ENCODE assay signal across 18 cellular contexts in the genomic region with DNA sequence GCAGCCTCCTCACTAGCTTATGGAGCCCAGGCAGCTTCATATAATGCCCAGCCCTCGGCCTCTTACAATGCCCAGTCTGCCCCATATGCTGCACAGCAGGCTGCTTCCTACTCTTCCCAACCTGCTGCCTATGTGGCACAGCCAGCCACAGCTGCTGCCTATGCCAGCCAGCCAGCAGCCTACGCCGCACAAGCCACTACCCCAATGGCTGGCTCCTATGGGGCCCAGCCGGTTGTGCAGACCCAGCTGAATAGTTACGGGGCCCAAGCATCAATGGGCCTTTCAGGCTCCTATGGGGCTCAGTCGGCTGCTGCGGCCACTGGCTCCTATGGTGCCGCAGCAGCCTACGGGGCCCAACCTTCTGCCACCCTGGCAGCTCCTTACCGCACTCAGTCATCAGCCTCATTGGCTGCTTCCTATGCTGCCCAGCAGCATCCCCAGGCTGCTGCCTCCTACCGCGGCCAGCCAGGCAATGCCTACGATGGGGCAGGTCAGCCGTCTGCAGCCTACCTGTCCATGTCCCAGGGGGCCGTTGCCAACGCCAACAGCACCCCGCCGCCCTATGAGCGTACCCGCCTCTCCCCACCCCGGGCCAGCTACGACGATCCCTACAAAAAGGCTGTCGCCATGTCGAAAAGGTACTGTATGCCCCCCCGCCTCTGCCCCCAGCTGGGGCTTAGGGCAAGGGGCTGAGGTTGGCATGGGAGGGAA. TPM values are rescaled to one million over a fixed set of nuclear protein-coding genes. Genes with fewer than 3 reads are reported as not detected.
A peak's percentile ranks its signal among the peaks of the same experiment; 100 is the strongest.
DNase-seq lines count a peak whose midpoint lies in the region; ATAC-seq, FAIRE-seq and TF ChIP-seq lines count a peak whose summit lies in the region.
"Had no signal": no experiment of that assay in that cellular context is flagged by ENCODE, and none has a peak within 500 bp of the region (broad histone marks: within the 10 kb centered on the region; RNA-seq: fewer than 3 reads in every experiment).

No MANE protein-coding gene starts in this region.

- peaks cover 28% of the 10 kb centered on the region for H3K4me1 Mint-ChIP-seq in astrocyte (ENCODE audit: low read depth, unreplicated experiment)
- peaks cover 37% of the 10 kb centered on the region for H3K4me1 Mint-ChIP-seq in activated T-helper 17 cell treated with anti-CD3 and anti-CD28 coated beads, Interleukin-2, amount 50 U/mL, for 72 hours

- TF ChIP-seq EP300 in esophagus muscularis mucosa (IDR thresholded peaks at IDR 0.05): no peak

- no peak for TF ChIP-seq POLR2A in esophagus muscularis mucosa (IDR thresholded peaks at IDR 0.05; ENCODE audit: low read depth)

- H3K4me3 Mint-ChIP-seq in astrocyte (ENCODE audit: unreplicated experiment): no peak overlapping the region
- no peak overlapping the region for H3K4me3 Mint-ChIP-seq in activated T-helper 17 cell treated with anti-CD3 and anti-CD28 coated beads, Interleukin-2, amount 50 U/mL, for 72 hours

- TF ChIP-seq CTCF in astrocyte (IDR thresholded peaks at IDR 0.05; ENCODE audit: insufficient read depth, low read depth, low read length): no peak
- no peak for TF ChIP-seq CTCF in esophagus muscularis mucosa (IDR thresholded peaks at IDR 0.05)
- no peak for TF ChIP-seq CTCF in left lung (IDR thresholded peaks at IDR 0.05)

- H3K36me3 Mint-ChIP-seq in astrocyte (ENCODE audit: low read depth, unreplicated experiment): peaks cover 35% of the 10 kb centered on the region
- peaks cover 100% of the 10 kb centered on the region for H3K36me3 Mint-ChIP-seq in activated T-helper 17 cell treated with anti-CD3 and anti-CD28 coated beads, Interleukin-2, amount 50 U/mL, for 72 hours (ENCODE audit: low read depth)

- H3K27me3 ChIP-seq in BLaER1 (no peaks in the 10 kb centered on the region), astrocyte (ENCODE audit: insufficient read depth, low read length) (no peaks in the 10 kb centered on the region), esophagus muscularis mucosa (no peaks in the 10 kb centered on the region), left lung (no peaks in the 10 kb centered on the region)

- H3K27me3 Mint-ChIP-seq in astrocyte (ENCODE audit: low read depth, unreplicated experiment): no peaks in the 10 kb centered on the region
- H3K27me3 Mint-ChIP-seq in activated T-helper 17 cell treated with anti-CD3 and anti-CD28 coated beads, Interleukin-2, amount 50 U/mL, for 72 hours: no peaks in the 10 kb centered on the region
- H3K27me3 Mint-ChIP-seq: IgD-negative memory B cell had no signal

- H3K4me3 ChIP-seq in BLaER1 (no peak overlapping the region), astrocyte (ENCODE audit: insufficient read depth, low read depth, low read length) (no peak overlapping the region), esophagus muscularis mucosa (no peak overlapping the region), left lung (no peak overlapping the region)
- H3K4me3 ChIP-seq: HAP-1 had no signal

- H3K9me3 ChIP-seq in BLaER1 (no peaks in the 10 kb centered on the region), astrocyte (ENCODE audit: insufficient read depth, low read depth, low read length) (no peaks in the 10 kb centered on the region), esophagus muscularis mucosa (no peaks in the 10 kb centered on the region), left lung (no peaks in the 10 kb centered on the region)
- H3K9me3 ChIP-seq: HAP-1 had no signal

- no peaks in the 10 kb centered on the region for H3K9me3 Mint-ChIP-seq in astrocyte (ENCODE audit: unreplicated experiment)
- H3K9me3 Mint-ChIP-seq in activated T-helper 17 cell treated with anti-CD3 and anti-CD28 coated beads, Interleukin-2, amount 50 U/mL, for 72 hours: no peaks in the 10 kb centered on the region
- H3K9me3 Mint-ChIP-seq: IgD-negative memory B cell had no signal

- H3K9ac ChIP-seq in BLaER1 (no peak overlapping the region), astrocyte (ENCODE audit: low read length) (no peak overlapping the region)

- peaks cover 100% of the 10 kb centered on the region for H3K79me2 ChIP-seq in astrocyte (ENCODE audit: insufficient read depth, low read length)

- H3K4me1 ChIP-seq in BLaER1: peaks cover 45% of the 10 kb centered on the region
- H3K4me1 ChIP-seq in astrocyte (ENCODE audit: insufficient read depth, low read length): no peaks in the 10 kb centered on the region
- peaks cover 48 to 90% (median 67%) of the 10 kb centered on the region in 4 donors for H3K4me1 ChIP-seq in esophagus muscularis mucosa
- peaks cover 0 to 53% of the 10 kb centered on the region in 2 donors for H3K4me1 ChIP-seq in left lung

- no peak for FAIRE-seq in astrocyte (lab: Jason Lieb, UNC)
- FAIRE-seq: A204.1, RCC 7860 had no signal

- H3K4me2 ChIP-seq in BLaER1 (peak overlapping the region; percentile 3; the same call in 1 of the 2 replicates), astrocyte (ENCODE audit: low read length) (no peak overlapping the region)

- H3K27ac Mint-ChIP-seq in astrocyte (ENCODE audit: unreplicated experiment): peak overlapping the region; percentile 12
- no peak overlapping the region for H3K27ac Mint-ChIP-seq in activated T-helper 17 cell treated with anti-CD3 and anti-CD28 coated beads, Interleukin-2, amount 50 U/mL, for 72 hours

- intact Hi-C loops in esophagus muscularis mucosa (cut with DNase I): no loop called here
- intact Hi-C loops in posterior vena cava (cut with DNase I): no loop called here
- intact Hi-C loops in left lung (cut with DNase I): no loop called here

- no peak overlapping the region for H2AFZ ChIP-seq in astrocyte (ENCODE audit: low read depth, low read length)

- H3K27ac ChIP-seq in BLaER1 (no peak overlapping the region), astrocyte (ENCODE audit: low read depth, low read length) (no peak overlapping the region), esophagus muscularis mucosa (replicated peaks in 1 of 4) (peak overlapping the region; percentile 92 to 99 (median 99)), left lung (no peak overlapping the region)
- H3K27ac ChIP-seq: C4-2B had no signal

- no peak for ATAC-seq in activated T-helper 17 cell treated with anti-CD3 and anti-CD28 coated beads, Interleukin-2, amount 50 U/mL, for 72 hours (replicated peaks)
- ATAC-seq in GM18870 (IDR thresholded peaks at IDR 0.05; ENCODE audit: unreplicated experiment) (no peak), left lung (no peak)

- peaks cover 100% of the 10 kb centered on the region for H4K20me1 ChIP-seq in BLaER1
- peaks cover 100% of the 10 kb centered on the region for H4K20me1 ChIP-seq in astrocyte (ENCODE audit: insufficient read depth, low read length)

- H3K36me3 ChIP-seq in BLaER1 (peaks cover 100% of the 10 kb centered on the region), astrocyte (ENCODE audit: insufficient read depth, low read length) (peaks cover 54% of the 10 kb centered on the region), esophagus muscularis mucosa (peaks cover 43 to 81% (median 67%) of the 10 kb centered on the region in 4 donors), left lung (peaks cover 0 to 87% of the 10 kb centered on the region in 2 donors)

- DNase-seq in astrocyte (ENCODE audit: low read depth) (no peak), esophagus muscularis mucosa (ENCODE audit: extremely low spot score) (no peak), posterior vena cava (ENCODE audit: low spot score) (peak; percentile 67), GOT3 (lab: John Stamatoyannopoulos, UW) (no peak), left lung (no peak)
- DNase-seq: NCI-H1105 treated with DMSO at 0.1 percent for 48 hours, NCI-H1694 treated with DMSO at 0.1 percent for 48 hours, NCI-H526 treated with DMSO at 0.1 percent for 48 hours, Right ventricle myocardium superior had no signal

- WGBS in esophagus muscularis mucosa: 94% methylated on average over 20 of the region's 26 CpGs

RNA-seq across cellular contexts. Expression of gene RBM14, which starts 8.8 kb away (rescaled TPM):
- total RNA-seq in astrocyte (47.6 and 59.7 TPM in 2 replicates), esophagus muscularis mucosa (10 to 100 TPM; 30.5 to 41.7 (median 34.9) TPM), posterior vena cava (10 to 100 TPM; 39.7 to 51.7 TPM), left lung (10 to 100 TPM; 64.2 to 89.1 TPM)
- total RNA-seq in activated T-helper 17 cell treated with anti-CD3 and anti-CD28 coated beads, Interleukin-2, amount 50 U/mL, for 72 hours: 100 to 1,000 TPM; 127 to 156 TPM

RNA-seq across cellular contexts. Expression of gene RBM4, which starts 13.3 kb away (rescaled TPM):
- total RNA-seq in astrocyte: 151 and 153 TPM in 2 replicates
- total RNA-seq in esophagus muscularis mucosa: 100 to 1,000 TPM in 1 of 4 donors, 10 to 100 TPM in 3; 82.2 to 101 (median 90.2) TPM
- 10 to 100 TPM; 63.4 to 68.9 TPM for total RNA-seq in posterior vena cava
- 10 to 100 TPM; 92.4 to 94.0 TPM for total RNA-seq in activated T-helper 17 cell treated with anti-CD3 and anti-CD28 coated beads, Interleukin-2, amount 50 U/mL, for 72 hours
- 100 to 1,000 TPM; 100 to 103 TPM for total RNA-seq in left lung

RNA-seq across cellular contexts. Expression of gene CCS, which starts 32.2 kb away (rescaled TPM):
- 23.1 and 23.2 TPM in 2 replicates for total RNA-seq in astrocyte
- 10 to 100 TPM; 27.8 to 50.7 (median 34.8) TPM for total RNA-seq in esophagus muscularis mucosa
- total RNA-seq in posterior vena cava: 10 to 100 TPM; 18.8 to 31.8 TPM
- total RNA-seq in activated T-helper 17 cell treated with anti-CD3 and anti-CD28 coated beads, Interleukin-2, amount 50 U/mL, for 72 hours: 10 to 100 TPM; 27.5 to 35.1 TPM
- 10 to 100 TPM; 29.0 to 46.5 TPM for total RNA-seq in left lung

RNA-seq across cellular contexts. Expression of gene CCDC87, which starts 32.3 kb away (rescaled TPM):
- total RNA-seq in astrocyte (0.31 and 0.34 TPM in 2 replicates), esophagus muscularis mucosa (under 1 TPM; 0.17 to 0.83 (median 0.46) TPM), posterior vena cava (under 1 TPM; 0.24 to 0.46 TPM), left lung (under 1 TPM; 0.39 to 0.44 TPM)
- under 1 TPM; 0.11 to 0.15 TPM for total RNA-seq in activated T-helper 17 cell treated with anti-CD3 and anti-CD28 coated beads, Interleukin-2, amount 50 U/mL, for 72 hours
- total RNA-seq: Daoy had no signal

RNA-seq across cellular contexts. Expression of gene RBM4B, which starts 52.5 kb away (rescaled TPM):
- 17.3 and 20.3 TPM in 2 replicates for total RNA-seq in astrocyte
- total RNA-seq in esophagus muscularis mucosa: 10 to 100 TPM; 10.3 to 13.2 (median 12.2) TPM
- total RNA-seq in posterior vena cava: 10 to 100 TPM in 1 of 2 donors, 1 to 10 TPM in 1; 9.0 to 10.2 TPM
- total RNA-seq in activated T-helper 17 cell treated with anti-CD3 and anti-CD28 coated beads, Interleukin-2, amount 50 U/mL, for 72 hours: 10 to 100 TPM; 23.6 to 31.4 TPM
- total RNA-seq in left lung: 10 to 100 TPM; 15.8 to 16.1 TPM

Comparison
In these comparisons a context has a peak if more than half of its experiments do, and no peak if none do; other contexts are left out.
1. H3K27ac ChIP-seq: peak in esophagus muscularis mucosa (4 of 4); none in BLaER1 (single experiment), astrocyte (single experiment) and left lung (0 of 2).